Comparison of ENCODE assay signal across 8 cellular contexts in the genomic region with DNA sequence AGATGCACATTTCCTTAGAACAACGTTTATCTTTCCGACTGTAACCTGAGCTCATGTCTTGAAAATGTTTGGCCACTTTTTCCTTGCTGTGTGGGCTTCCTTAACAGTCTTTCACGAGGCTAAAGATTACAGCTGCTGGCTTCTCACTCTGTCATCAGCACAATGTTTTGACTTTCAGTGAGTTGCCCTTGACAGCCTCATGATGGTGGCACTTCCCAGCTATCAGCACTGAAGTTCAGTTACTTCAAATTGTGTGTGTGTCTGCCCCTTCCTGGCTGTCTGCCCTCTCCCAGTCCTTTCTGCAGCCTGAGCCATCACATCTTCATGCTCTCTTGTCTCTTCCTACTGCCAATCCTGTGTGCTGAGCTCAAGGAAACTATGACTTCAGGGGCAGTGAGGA.
"Had no signal": no experiment of that assay in that cellular context is flagged by ENCODE, and none has a peak within 500 bp of the region (broad histone marks: within the 10 kb centered on the region; RNA-seq: fewer than 3 reads in every experiment).

No MANE protein-coding gene starts in this region.

- H2AFZ ChIP-seq: GM23248, GM23338 had no signal

- H3K4me1 ChIP-seq: HAP-1 had no signal

- H3K9ac ChIP-seq: GM23248 had no signal

- H3K9me3 Mint-ChIP-seq: GM23338 had no signal

- DNase-seq: GM23248, GOT3, H7, HCEC 1CT, HFFc6 had no signal

- H3K4me2 ChIP-seq: GM23338 had no signal

- H3K4me3 ChIP-seq: GM23248, GM23338, HAP-1 had no signal

- H3K27ac ChIP-seq: GM23248 had no signal

- ATAC-seq: GM23338, HCT116 had no signal

- H3K4me3 Mint-ChIP-seq: GM23338, HFFc6 had no signal

- H3K27ac Mint-ChIP-seq: GM23338, HFFc6 had no signal

- H3K36me3 ChIP-seq: HAP-1 had no signal
